Comparison of ENCODE assay signal across 10 cellular contexts in the genomic region with DNA sequence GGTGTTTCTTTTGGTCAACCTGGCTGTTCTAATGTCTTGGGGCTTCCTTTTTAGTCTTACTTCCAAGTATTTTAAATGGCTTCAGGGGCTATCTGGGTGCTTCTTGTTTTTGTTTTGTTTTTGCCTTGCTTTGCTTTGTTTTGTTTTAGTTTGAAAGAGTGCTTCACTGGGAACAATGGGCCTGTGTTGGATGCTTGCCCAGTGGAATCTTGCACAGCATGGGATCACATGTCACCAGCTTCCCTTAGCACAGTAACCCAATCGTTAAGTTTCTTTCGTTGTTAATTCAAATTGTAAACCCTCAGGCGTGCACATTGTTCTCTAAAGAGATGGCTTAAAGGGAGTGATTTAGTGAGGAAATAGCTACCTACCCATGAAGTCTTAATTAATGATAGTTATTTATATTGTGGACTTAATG. TPM values are rescaled to one million over a fixed set of nuclear protein-coding genes. Genes with fewer than 3 reads are reported as not detected.
A peak's percentile ranks its signal among the peaks of the same experiment; 100 is the strongest.
DNase-seq lines count a peak whose midpoint lies in the region; ATAC-seq and TF ChIP-seq lines count a peak whose summit lies in the region.
"Had no signal": no experiment of that assay in that cellular context is flagged by ENCODE, and none has a peak within 500 bp of the region (broad histone marks: within the 10 kb centered on the region; RNA-seq: fewer than 3 reads in every experiment).

No MANE protein-coding gene starts in this region.

- no peaks in the 10 kb centered on the region for H3K9me3 ChIP-seq in iPS-15b (ENCODE audit: control insufficient read depth, insufficient read depth, low read length)

- H3K4me1 ChIP-seq in iPS-15b (ENCODE audit: control insufficient read depth, insufficient read depth, low read length), result peaks cover 17% of the 10 kb centered on the region

- H3K4me3 ChIP-seq in iPS-15b (ENCODE audit: low read depth, low read length), result peak overlapping the region; percentile 18

- TF ChIP-seq CTCF in GM10266 (IDR thresholded peaks at IDR 0.05; ENCODE audit: control insufficient read depth, insufficient read depth, low read depth, missing control alignments), result no peak

- ATAC-seq in activated CD8-positive, alpha-beta memory T cell treated with anti-CD3 and anti-CD28 coated beads, Interleukin-2, amount 10 ng/mL, durations not matched to agents 7 days and 5 days, result no peak
- ATAC-seq: stimulated activated naive CD8-positive, alpha-beta T cell treated with anti-CD3 and anti-CD28 coated beads, Interleukin-15, Interleukin-2, amounts not matched to agents 100 U/mL and 50 U/mL, for 24 hours had no signal

- no peak overlapping the region for H3K9ac ChIP-seq in iPS-15b (ENCODE audit: low read depth, low read length)
- H3K9ac ChIP-seq: KMS-11 had no signal

- no peaks in the 10 kb centered on the region for H3K27me3 Mint-ChIP-seq in activated CD8-positive, alpha-beta memory T cell treated with anti-CD3 and anti-CD28 coated beads, Interleukin-2, amount 10 ng/mL, durations not matched to agents 7 days and 5 days

- no peaks in the 10 kb centered on the region for H3K36me3 Mint-ChIP-seq in activated CD8-positive, alpha-beta memory T cell treated with anti-CD3 and anti-CD28 coated beads, Interleukin-2, amount 10 ng/mL, durations not matched to agents 7 days and 5 days

- H3K27me3 ChIP-seq in iPS-15b (ENCODE audit: control insufficient read depth, insufficient read depth, low read length), result peaks cover 3% of the 10 kb centered on the region

- peak overlapping the region; percentile 92 for H3K27ac ChIP-seq in angular gyrus (ENCODE audit: low read depth, low read length)
- H3K27ac ChIP-seq: KMS-11 had no signal

- H3K9me3 Mint-ChIP-seq in activated CD8-positive, alpha-beta memory T cell treated with anti-CD3 and anti-CD28 coated beads, Interleukin-2, amount 10 ng/mL, durations not matched to agents 7 days and 5 days (ENCODE audit: low read depth), result no peaks in the 10 kb centered on the region

- CTCF ChIA-PET in activated CD8-positive, alpha-beta memory T cell treated with anti-CD3 and anti-CD28 coated beads, Interleukin-2, amount 10 ng/mL, durations not matched to agents 7 days and 5 days (lab: Charles Lee), result interaction anchor here (1.5 kb wide), 1 partner anchor 44 kb away, joined by 4 read pairs; no protein-coding TSS in a partner anchor

- DNase-seq in NCI-H1105 treated with DMSO at 0.1 percent for 48 hours (lab: John Stamatoyannopoulos, UW), result peak; percentile 86
- DNase-seq in superior temporal gyrus (ENCODE audit: extremely low spot score), result peak; percentile 87
- DNase-seq in HCEC 1CT, result no peak
- no peak for DNase-seq in activated CD8-positive, alpha-beta memory T cell treated with anti-CD3 and anti-CD28 coated beads, Interleukin-2, amount 10 ng/mL, durations not matched to agents 7 days and 5 days
- DNase-seq in GM10266 (ENCODE audit: extremely low spot score), result no peak
- DNase-seq: activated CD8-positive, alpha-beta memory T cell treated with anti-CD3 and anti-CD28 coated beads for 24 hours; stimulated activated naive CD8-positive, alpha-beta T cell treated with anti-CD3 and anti-CD28 coated beads, Interleukin-15, Interleukin-2, amounts not matched to agents 100 U/mL and 50 U/mL, for 24 hours had no signal

- peaks cover 3% of the 10 kb centered on the region for H3K4me1 Mint-ChIP-seq in activated CD8-positive, alpha-beta memory T cell treated with anti-CD3 and anti-CD28 coated beads, Interleukin-2, amount 10 ng/mL, durations not matched to agents 7 days and 5 days

- no peak overlapping the region for H3K4me3 Mint-ChIP-seq in activated CD8-positive, alpha-beta memory T cell treated with anti-CD3 and anti-CD28 coated beads, Interleukin-2, amount 10 ng/mL, durations not matched to agents 7 days and 5 days

- H3K27ac Mint-ChIP-seq in activated CD8-positive, alpha-beta memory T cell treated with anti-CD3 and anti-CD28 coated beads, Interleukin-2, amount 10 ng/mL, durations not matched to agents 7 days and 5 days, result no peak overlapping the region

- no peaks in the 10 kb centered on the region for H3K36me3 ChIP-seq in iPS-15b (ENCODE audit: control insufficient read depth, insufficient read depth, low read length)

RNA-seq across cellular contexts. Expression of gene COL17A1, which starts 8.9 kb away (rescaled TPM):
- not detected for total RNA-seq in activated CD8-positive, alpha-beta memory T cell treated with anti-CD3 and anti-CD28 coated beads, Interleukin-2, amount 10 ng/mL, durations not matched to agents 7 days and 5 days

RNA-seq across cellular contexts. Expression of gene SFR1, which starts 45.2 kb away (rescaled TPM):
- total RNA-seq in activated CD8-positive, alpha-beta memory T cell treated with anti-CD3 and anti-CD28 coated beads, Interleukin-2, amount 10 ng/mL, durations not matched to agents 7 days and 5 days, result 10 to 100 TPM; 14.9 to 17.4 TPM

Comparison
In these comparisons a context has a peak if more than half of its experiments do, and no peak if none do; other contexts are left out.
1. DNase-seq: peak in NCI-H1105 treated with DMSO at 0.1 percent for 48 hours (single experiment) and superior temporal gyrus (single experiment); none in HCEC 1CT (single experiment), activated CD8-positive, alpha-beta memory T cell treated with anti-CD3 and anti-CD28 coated beads, Interleukin-2, amount 10 ng/mL, durations not matched to agents 7 days and 5 days (single experiment) and GM10266 (single experiment).